Comparison of ENCODE assay signal across 14 cellular contexts in genomic region chr16:16004314-16004749, GRCh38. TPM values are rescaled to one million over a fixed set of nuclear protein-coding genes. Genes with fewer than 3 reads are reported as not detected.
DNase-seq lines count a peak whose midpoint lies in the region; ATAC-seq, FAIRE-seq and TF ChIP-seq lines count a peak whose summit lies in the region.
"Had no signal": no experiment of that assay in that cellular context is flagged by ENCODE, and none has a peak within 500 bp of the region (broad histone marks: within the 10 kb centered on the region; RNA-seq: fewer than 3 reads in every experiment).

No MANE protein-coding gene starts in this region.

- intact Hi-C loops in HepG2 (cut with micrococcal nuclease; ENCODE audit: unreplicated experiment) (no loop called here), right lobe of liver (cut with DNase I) (no loop called here), aorta (cut with DNase I) (no loop called here)

- peaks cover 34% of the 10 kb centered on the region for H3K4me1 Mint-ChIP-seq in activated T-helper 17 cell treated with anti-CD3 and anti-CD28 coated beads, Interleukin-2, amount 50 U/mL, for 72 hours
- peaks cover 27% of the 10 kb centered on the region for H3K4me1 Mint-ChIP-seq in activated T-cell treated with anti-CD3 and anti-CD28 coated beads, Interleukin-2, amount 50 U/mL, for 72 hours (ENCODE audit: low read depth)

- TF ChIP-seq EP300 in HepG2 (IDR thresholded peaks at IDR 0.05; ENCODE audit: low read depth in 2 of 2, low read length in 2 of 2) (no peak), HepG2 (CRISPR knock-in tag; IDR thresholded peaks at IDR 0.05; ENCODE audit: borderline replicate concordance) (no peak)

- peaks cover 7% of the 10 kb centered on the region; the same call in 1 of the 2 replicates for H4K20me1 ChIP-seq in HepG2 (ENCODE audit: insufficient read depth, low read length)

- in situ Hi-C loops in HepG2 (cut with HindIII; ENCODE audit: extremely low pct_ligation_motif_present, low pct_unique_long_range_greater_than_20kb) = no loop called here

- DNase-seq in HepG2 (ENCODE audit: low spot score) (no peak), right lobe of liver (no peak), foreskin fibroblast (peak; percentile 74 to 88), aorta (no peak)
- no peak for DNase-seq in NK-92 treated with Interleukin-12 subunit alpha and Interleukin-12 subunit beta, amount 100 ng/mL, for 24 hours (lab: John Stamatoyannopoulos, UW)
- DNase-seq in stimulated activated naive CD8-positive, alpha-beta T cell treated with anti-CD3 and anti-CD28 coated beads, Interleukin-15, Interleukin-2, amounts not matched to agents 100 U/mL and 50 U/mL, for 24 hours = no peak
- no peak for DNase-seq in activated T-cell treated with anti-CD3 and anti-CD28 coated beads, Interleukin-2, amount 50 U/mL, for 72 hours
- DNase-seq: activated CD8-positive, alpha-beta memory T cell treated with anti-CD3 and anti-CD28 coated beads, Interleukin-2, amount 10 ng/mL, durations not matched to agents 7 days and 5 days; DND-41; NCI-H2171 treated with DMSO at 0.1 percent for 48 hours; spleen had no signal

- POLR2A ChIA-PET in HepG2 (lab: Yijun Ruan, JAX) = no interaction called here

- TF ChIP-seq CTCF in HepG2 (CRISPR knock-in tag; IDR thresholded peaks at IDR 0.05) = no peak
- no peak for TF ChIP-seq CTCF in right lobe of liver (IDR thresholded peaks at IDR 0.05)
- no peak for TF ChIP-seq CTCF in foreskin fibroblast (IDR thresholded peaks at IDR 0.05; ENCODE audit: low read depth, low read length)

- H3K9ac ChIP-seq in HepG2 (ENCODE audit: insufficient read depth, low read depth, low read length) = no peak overlapping the region

- no peak overlapping the region for H2AFZ ChIP-seq in HepG2 (ENCODE audit: low read length)

- H3K4me1 ChIP-seq in HepG2 (ENCODE audit: insufficient read depth, low read length) (0 out of 2 replicates have a peak, but pooled peaks cover 7% of the 10 kb centered on the region), right lobe of liver (no peaks in the 10 kb centered on the region), aorta (ENCODE audit: control insufficient read depth in 1 of 2, insufficient read depth in 2 of 2, low read length in 2 of 2) (peaks cover 0 to 8% of the 10 kb centered on the region in 2 donors)

- H3K4me2 ChIP-seq in HepG2 (ENCODE audit: low read depth, low read length) = no peak overlapping the region

- H3K36me3 ChIP-seq in HepG2 (replicated peaks in 1 of 2; ENCODE audit: control insufficient read depth in 1 of 2, insufficient read depth in 2 of 2, low read length in 2 of 2) (peaks cover 11 to 12% of the 10 kb centered on the region in 2 experiments; a peak in 4 of 5 replicates), right lobe of liver (no peaks in the 10 kb centered on the region), aorta (ENCODE audit: control insufficient read depth in 1 of 2, insufficient read depth in 2 of 2, low read length in 1 of 2) (peaks cover 0 to under 1% of the 10 kb centered on the region in 2 donors)

- H3K36me3 Mint-ChIP-seq in activated T-helper 17 cell treated with anti-CD3 and anti-CD28 coated beads, Interleukin-2, amount 50 U/mL, for 72 hours (ENCODE audit: low read depth) = peaks cover 40% of the 10 kb centered on the region
- H3K36me3 Mint-ChIP-seq in activated T-cell treated with anti-CD3 and anti-CD28 coated beads, Interleukin-2, amount 50 U/mL, for 72 hours (ENCODE audit: insufficient read depth in 2 of 2) = peaks cover 8 to 21% of the 10 kb centered on the region in 2 donors

- BruUV-seq in HepG2 (replicated peaks; lab: Mats Ljungman, UMichigan) = no TSS peak

- H3K27me3 ChIP-seq in HepG2 (ENCODE audit: control insufficient read depth in 1 of 2, insufficient read depth in 2 of 2, low read length in 2 of 2) = no peaks in the 10 kb centered on the region
- no peaks in the 10 kb centered on the region for H3K27me3 ChIP-seq in right lobe of liver
- H3K27me3 ChIP-seq in aorta (ENCODE audit: control insufficient read depth in 1 of 2, insufficient read depth in 2 of 2, low read length in 1 of 2) = no peaks in the 10 kb centered on the region
- H3K27me3 ChIP-seq: spleen had no signal

- TF ChIP-seq POLR2A in HepG2 (IDR thresholded peaks at IDR 0.05; ENCODE audit: insufficient read depth in 1 of 2, low read depth in 2 of 2, low read length in 2 of 2) (no peak), right lobe of liver (IDR thresholded peaks at IDR 0.05) (no peak)

- no peaks in the 10 kb centered on the region for H3K9me3 Mint-ChIP-seq in activated T-helper 17 cell treated with anti-CD3 and anti-CD28 coated beads, Interleukin-2, amount 50 U/mL, for 72 hours
- H3K9me3 Mint-ChIP-seq in activated T-cell treated with anti-CD3 and anti-CD28 coated beads, Interleukin-2, amount 50 U/mL, for 72 hours = peaks cover 2 to 5% of the 10 kb centered on the region in 2 donors

- ATAC-seq in HepG2 = no peak; the same call in 2 of the 3 replicates
- no peak for ATAC-seq in right lobe of liver
- ATAC-seq in activated T-helper 17 cell treated with anti-CD3 and anti-CD28 coated beads, Interleukin-2, amount 50 U/mL, for 72 hours (replicated peaks) = no peak
- ATAC-seq in aorta (ENCODE audit: low FRiP score) = peak; percentile 46
- ATAC-seq in stimulated activated naive CD8-positive, alpha-beta T cell treated with anti-CD3 and anti-CD28 coated beads, Interleukin-15, Interleukin-2, amounts not matched to agents 100 U/mL and 50 U/mL, for 24 hours = no peak
- no peak for ATAC-seq in activated T-cell treated with anti-CD3 and anti-CD28 coated beads, Interleukin-2, amount 50 U/mL, for 72 hours (replicated peaks in 1 of 2)
- ATAC-seq: activated CD8-positive, alpha-beta memory T cell treated with anti-CD3 and anti-CD28 coated beads, Interleukin-2, amount 10 ng/mL, durations not matched to agents 7 days and 5 days had no signal

- H3K27me3 Mint-ChIP-seq in activated T-helper 17 cell treated with anti-CD3 and anti-CD28 coated beads, Interleukin-2, amount 50 U/mL, for 72 hours = no peaks in the 10 kb centered on the region
- no peaks in the 10 kb centered on the region for H3K27me3 Mint-ChIP-seq in activated T-cell treated with anti-CD3 and anti-CD28 coated beads, Interleukin-2, amount 50 U/mL, for 72 hours (ENCODE audit: low read depth)
- H3K27me3 Mint-ChIP-seq: activated CD8-positive, alpha-beta memory T cell treated with anti-CD3 and anti-CD28 coated beads, Interleukin-2, amount 10 ng/mL, durations not matched to agents 7 days and 5 days had no signal

- H3K27ac ChIP-seq in HepG2 (ENCODE audit: extremely low read length, insufficient read depth, low read length) (no peak overlapping the region), right lobe of liver (no peak overlapping the region), aorta (ENCODE audit: low read depth in 1 of 2, low read length in 2 of 2) (peak overlapping the region in 1 of 2 donors; percentile 57)
- H3K27ac ChIP-seq: epithelial cell of prostate, spleen had no signal

- H3K4me3 Mint-ChIP-seq in activated T-helper 17 cell treated with anti-CD3 and anti-CD28 coated beads, Interleukin-2, amount 50 U/mL, for 72 hours = no peak overlapping the region
- H3K4me3 Mint-ChIP-seq in activated T-cell treated with anti-CD3 and anti-CD28 coated beads, Interleukin-2, amount 50 U/mL, for 72 hours = no peak overlapping the region
- H3K4me3 Mint-ChIP-seq: activated CD8-positive, alpha-beta memory T cell treated with anti-CD3 and anti-CD28 coated beads, Interleukin-2, amount 10 ng/mL, durations not matched to agents 7 days and 5 days had no signal

- WGBS in HepG2 (ENCODE audit: low lambda C conversion rate) = 68% methylated on average over 5 of the region's 5 CpGs
- 48% methylated on average over 4 of the region's 5 CpGs for WGBS in right lobe of liver (ENCODE audit: insufficient coverage, low coverage, low lambda C conversion rate, missing lambda C conversion rate)
- WGBS in aorta, 2 donors = 4 to 9% methylated on average over 5 of the region's 5 CpGs

- peak; percentile 18 for FAIRE-seq in HepG2 (lab: Jason Lieb, UNC)
- FAIRE-seq: A204.1 had no signal

- CTCF ChIA-PET in HepG2 (lab: Yijun Ruan, JAX; ENCODE audit: low intra/inter-chr PET ratio, low total read pairs) = no interaction called here

- no peak overlapping the region for H3K4me3 ChIP-seq in HepG2 (replicated peaks in 1 of 3; ENCODE audit: insufficient read depth in 1 of 3, low read depth in 2 of 3, low read length in 3 of 3)
- H3K4me3 ChIP-seq in right lobe of liver = no peak overlapping the region
- no peak overlapping the region for H3K4me3 ChIP-seq in foreskin fibroblast (ENCODE audit: low read depth in 1 of 2, low read length in 2 of 2)
- H3K4me3 ChIP-seq in aorta (ENCODE audit: low read length in 2 of 2) = no peak overlapping the region
- H3K4me3 ChIP-seq: spleen had no signal

- H3K9me3 ChIP-seq in HepG2 (ENCODE audit: low read length) = no peaks in the 10 kb centered on the region
- H3K9me3 ChIP-seq in right lobe of liver = no peaks in the 10 kb centered on the region
- H3K9me3 ChIP-seq in aorta (ENCODE audit: control insufficient read depth, low read length) = no peaks in the 10 kb centered on the region
- H3K9me3 ChIP-seq: spleen had no signal

- H3K27ac Mint-ChIP-seq in activated T-helper 17 cell treated with anti-CD3 and anti-CD28 coated beads, Interleukin-2, amount 50 U/mL, for 72 hours = peak overlapping the region; percentile 2
- no peak overlapping the region for H3K27ac Mint-ChIP-seq in activated T-cell treated with anti-CD3 and anti-CD28 coated beads, Interleukin-2, amount 50 U/mL, for 72 hours

- TF ChIP-seq RAD21 in HepG2 (CRISPR knock-in tag; IDR thresholded peaks at IDR 0.05) = no peak

- peaks cover 11% of the 10 kb centered on the region for H3K79me2 ChIP-seq in HepG2 (ENCODE audit: insufficient read depth, low read length)

RNA-seq across cellular contexts. Expression of gene ABCC1, which starts 54.9 kb away (rescaled TPM):
- total RNA-seq in HepG2 (2016; rRNA removed; fragmentation: Illumina TruSeq; extraction: Trizol) (10.2 and 13.0 TPM in 2 replicates), right lobe of liver (1 to 10 TPM; 1.9 to 6.7 (median 4.1) TPM), aorta (10 to 100 TPM; 56.5 to 61.9 TPM)
- 6.2 and 6.4 TPM in 2 replicates for total RNA-seq in HepG2 (2016; cell fraction: cytosol; rRNA removed; fragmentation: Illumina TruSeq; extraction: Trizol; ENCODE audit: low read depth)
- total RNA-seq in HepG2 (2016; cell fraction: insoluble cytoplasmic fraction; rRNA removed; fragmentation: Illumina TruSeq; extraction: Trizol) = 8.4 and 12.8 TPM in 2 replicates
- total RNA-seq in HepG2 (2016; cell fraction: membrane; rRNA removed; fragmentation: Illumina TruSeq; extraction: Trizol) = 7.7 and 8.5 TPM in 2 replicates
- 23.8 and 28.6 TPM in 2 replicates for total RNA-seq in HepG2 (2016; cell fraction: nucleus; rRNA removed; fragmentation: Illumina TruSeq; extraction: Trizol)
- polyA plus RNA-seq in HepG2 (2011; rRNA removed) (30.6 and 38.1 TPM in 2 replicates), aorta (10 to 100 TPM in 1 of 2 donors, 1 to 10 TPM in 1; 2.9 to 30.8 TPM)
- 14.1 and 14.7 TPM in 2 replicates for polyA plus RNA-seq in HepG2 (2011; cell fraction: cytosol; rRNA removed)
- 110 and 133 TPM in 2 replicates for polyA plus RNA-seq in HepG2 (2011; cell fraction: nucleus; rRNA removed)
- polyA plus RNA-seq in HepG2 (2012) = 23.1 and 36.8 TPM in 2 replicates
- 1.3 TPM in 2 replicates for polyA plus RNA-seq in HepG2 (2016; cell fraction: cytosol; fragmentation: Illumina TruSeq; extraction: Trizol; ENCODE audit: low read depth)
- 6.5 and 9.3 TPM in 2 replicates for polyA plus RNA-seq in HepG2 (2016; cell fraction: insoluble cytoplasmic fraction; fragmentation: Illumina TruSeq; extraction: Trizol; ENCODE audit: low read depth)
- polyA plus RNA-seq in HepG2 (2016; cell fraction: membrane; fragmentation: Illumina TruSeq; extraction: Trizol; ENCODE audit: low read depth) = 2.5 and 3.5 TPM in 2 replicates
- polyA plus RNA-seq in HepG2 (2016; cell fraction: nucleus; fragmentation: Illumina TruSeq; extraction: Trizol; ENCODE audit: insufficient read depth, low read depth) = 47.8 and 49.6 TPM in 2 replicates
- 87.8 and 152 TPM in 2 replicates for polyA minus RNA-seq in HepG2 (2011; rRNA and poly(A)+ RNA removed; ENCODE audit: low replicate concordance)
- polyA minus RNA-seq in HepG2 (2011; cell fraction: cytosol; rRNA and poly(A)+ RNA removed) = 36.7 and 46.7 TPM in 2 replicates
- polyA minus RNA-seq in HepG2 (2011; cell fraction: nucleus; rRNA and poly(A)+ RNA removed) = 61.3 and 64.6 TPM in 2 replicates
- 10 to 100 TPM; 78.0 to 84.0 TPM for total RNA-seq in activated T-helper 17 cell treated with anti-CD3 and anti-CD28 coated beads, Interleukin-2, amount 50 U/mL, for 72 hours
- total RNA-seq in activated T-cell treated with anti-CD3 and anti-CD28 coated beads, Interleukin-2, amount 50 U/mL, for 72 hours = 10 to 100 TPM; 82.3 to 90.4 TPM

Comparison
In these comparisons a context has a peak if more than half of its experiments do, and no peak if none do; other contexts are left out.
1. DNase-seq: peak in foreskin fibroblast (2 of 2); none in HepG2 (single experiment), right lobe of liver (0 of 3), aorta (0 of 2), NK-92 treated with Interleukin-12 subunit alpha and Interleukin-12 subunit beta, amount 100 ng/mL, for 24 hours (single experiment), stimulated activated naive CD8-positive, alpha-beta T cell treated with anti-CD3 and anti-CD28 coated beads, Interleukin-15, Interleukin-2, amounts not matched to agents 100 U/mL and 50 U/mL, for 24 hours (single experiment) and activated T-cell treated with anti-CD3 and anti-CD28 coated beads, Interleukin-2, amount 50 U/mL, for 72 hours (0 of 2).